8 cellular contexts compared by ENCODE assay signal in the genomic region with DNA sequence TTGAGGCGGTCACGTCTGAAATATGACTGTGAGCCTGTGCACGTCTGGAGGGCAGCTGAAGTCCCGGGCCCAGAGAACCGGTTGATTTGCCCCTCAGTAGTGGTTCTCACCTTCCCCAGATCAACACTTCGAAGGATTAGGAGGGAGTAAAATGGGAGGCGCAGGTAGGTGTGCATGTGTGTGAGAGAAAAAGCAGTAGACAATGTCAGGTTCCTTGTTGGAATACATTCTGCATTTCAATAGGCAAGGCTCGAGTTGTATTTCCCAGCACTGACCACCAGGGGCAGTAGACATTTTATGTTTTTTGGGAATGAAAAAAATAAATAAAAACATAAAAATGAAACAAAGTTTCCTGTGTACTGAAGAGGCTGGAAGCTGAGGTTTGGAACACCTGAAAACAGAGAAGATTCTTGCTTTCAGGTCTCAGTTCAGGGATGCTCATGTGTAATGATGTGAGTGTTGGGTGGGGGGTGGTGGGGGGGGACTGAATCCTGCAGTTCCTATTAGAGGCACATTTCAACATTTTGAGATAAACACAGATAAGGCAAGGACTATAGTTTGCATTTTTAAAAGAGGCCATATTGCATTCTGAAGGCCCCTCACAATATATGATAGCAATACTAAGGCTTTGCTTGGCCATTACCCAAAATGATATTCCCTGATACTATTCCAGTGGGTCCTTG.
DNase-seq lines count a peak whose midpoint lies in the region; ATAC-seq and TF ChIP-seq lines count a peak whose summit lies in the region.

No MANE protein-coding gene starts in this region.

- H3K27ac Mint-ChIP-seq in brain = peak overlapping the region in 3 of 5 experiments; percentile 22 to 84 (median 63)

- peaks cover 5% of the 10 kb centered on the region for H3K36me3 Mint-ChIP-seq in brain

- no peaks in the 10 kb centered on the region for H3K27me3 Mint-ChIP-seq in brain

- peaks cover 0 to 13% (median 3%) of the 10 kb centered on the region in 9 donors for H3K4me1 ChIP-seq in heart right ventricle

- peaks cover 64% of the 10 kb centered on the region for H3K4me1 Mint-ChIP-seq in brain

- no peaks in the 10 kb centered on the region for H3K9me3 ChIP-seq in heart right ventricle

- intact Hi-C loops in heart right ventricle (cut with DNase I) (loop anchor here in 1 of 10 donors (10.0 kb wide), 1 partner anchor 145 kb away; no protein-coding TSS in a partner anchor), left cardiac atrium (cut with DNase I) (loop anchor here in 1 of 2 donors (10.0 kb wide), 1 partner anchor 145 kb away; no protein-coding TSS in a partner anchor)

- no peaks in the 10 kb centered on the region for H3K9me3 Mint-ChIP-seq in brain

- H3K4me3 ChIP-seq in heart right ventricle = no peak overlapping the region

- no peak for DNase-seq in heart right ventricle
- no peak for DNase-seq in left cardiac atrium
- DNase-seq in MV-4-11 (lab: John Stamatoyannopoulos, UW) = peak; percentile 1
- DNase-seq in lung microvascular endothelial cell (ENCODE audit: low read depth in 2 of 2) = peak; percentile 28 to 39
- no peak for DNase-seq in NCI-H1436 treated with DMSO at 0.1 percent for 48 hours (lab: John Stamatoyannopoulos, UW)

- no peaks in the 10 kb centered on the region for H3K27me3 ChIP-seq in heart right ventricle

- no peaks in the 10 kb centered on the region for H3K36me3 ChIP-seq in heart right ventricle

- ATAC-seq in heart right ventricle (no peak), left cardiac atrium (no peak), GM19351 (IDR thresholded peaks at IDR 0.05; ENCODE audit: unreplicated experiment) (no peak), GM19324 (IDR thresholded peaks at IDR 0.05; ENCODE audit: low FRiP score, unreplicated experiment) (no peak)

- peak in 8 of 9 donors; percentile 68 to 79 (median 71) for TF ChIP-seq CTCF in heart right ventricle (IDR thresholded peaks at IDR 0.05)
- peak; percentile 54 to 80 for TF ChIP-seq CTCF in brain (conservative IDR thresholded peaks at IDR 0.05)

- no peak overlapping the region for H3K27ac ChIP-seq in heart right ventricle

- H3K4me3 Mint-ChIP-seq in brain = no peak overlapping the region

- 61 to 66% methylated on average over 8 of the region's 8 CpGs for WGBS in heart right ventricle, 2 donors

Comparison
In these comparisons a context has a peak if more than half of its experiments do, and no peak if none do; other contexts are left out.
1. DNase-seq: peak in MV-4-11 (single experiment) and lung microvascular endothelial cell (2 of 2); none in heart right ventricle (0 of 2), left cardiac atrium (single experiment) and NCI-H1436 treated with DMSO at 0.1 percent for 48 hours (single experiment).